Comparison of ENCODE assay signal across 1 cellular context in the genomic region with DNA sequence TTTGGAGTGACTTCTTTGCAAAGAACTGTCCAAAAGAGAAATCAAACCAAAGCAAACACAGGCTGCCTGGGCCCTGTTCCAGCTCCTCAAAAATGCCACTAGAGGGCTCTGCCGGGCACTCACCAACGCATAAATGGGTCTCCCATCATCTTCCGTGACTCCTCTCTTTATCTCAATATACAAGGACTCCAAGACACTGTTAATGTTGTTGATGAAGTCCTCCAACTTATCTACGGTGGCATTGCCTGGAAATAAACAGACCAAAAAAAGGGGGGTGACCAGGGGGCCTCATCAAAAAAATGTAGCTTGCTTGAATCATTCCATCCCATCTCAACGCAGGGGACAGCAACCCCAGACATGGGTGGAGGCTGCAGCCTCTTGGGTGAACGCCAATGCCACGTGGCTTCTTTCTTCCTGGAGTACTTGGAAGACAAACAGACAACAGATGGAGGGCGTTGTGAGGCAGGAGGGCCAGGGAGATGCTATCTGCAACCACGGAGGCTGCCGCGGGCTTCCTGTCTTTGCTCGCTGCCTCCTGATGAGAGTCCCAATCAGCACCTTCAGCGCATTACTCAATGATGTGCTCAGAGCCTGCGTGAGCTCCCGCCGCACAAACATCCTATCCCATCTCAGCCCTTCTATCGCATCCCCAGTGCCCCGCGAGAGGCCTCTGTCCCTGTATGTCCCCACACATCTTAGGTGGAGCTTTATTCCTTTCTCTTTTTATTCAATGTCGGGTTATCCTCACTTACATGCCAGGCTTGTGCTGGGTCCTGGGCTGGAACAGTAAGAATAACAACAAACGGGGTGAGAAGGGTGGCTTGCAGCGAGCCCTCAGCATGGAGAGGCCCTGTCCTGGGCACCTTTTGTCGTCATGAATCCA.
TF ChIP-seq lines count a peak whose summit lies in the region.

No MANE protein-coding gene starts in this region.

TF ChIP-seq in K562, 482 proteins besides CTCF, POLR2A, EP300 and RAD21 (continued from another document):
- TF ChIP-seq ZNF76 (CRISPR knock-in tag; IDR thresholded peaks at IDR 0.05; ENCODE audit: borderline replicate concordance) (no peak), ARHGAP35 (IDR thresholded peaks at IDR 0.05; ENCODE audit: partially characterized antibody) (no peak), MCM2 (IDR thresholded peaks at IDR 0.05; ENCODE audit: low read depth) (no peak), NEUROD1 (IDR thresholded peaks at IDR 0.05; ENCODE audit: borderline replicate concordance, low read depth, low read length, partially characterized antibody) (peak; percentile 65), TEAD2 (tag; IDR thresholded peaks at IDR 0.05) (no peak), E4F1 (CRISPR knock-in tag; IDR thresholded peaks at IDR 0.05; ENCODE audit: borderline replicate concordance) (no peak), ZNF282 (CRISPR knock-in tag; IDR thresholded peaks at IDR 0.05) (no peak), NR4A1 (CRISPR knock-in tag; IDR thresholded peaks at IDR 0.05) (no peak), NR4A1 (tag; IDR thresholded peaks at IDR 0.05) (no peak), MEF2A (IDR thresholded peaks at IDR 0.05; ENCODE audit: control insufficient read depth, low read depth, low read length) (no peak), PCBP2 (IDR thresholded peaks at IDR 0.05; ENCODE audit: low read depth, low read length, poor library complexity, severe bottlenecking) (no peak), EWSR1 (IDR thresholded peaks at IDR 0.05; ENCODE audit: borderline replicate concordance, low read depth, partially characterized antibody) (no peak), WHSC1 (IDR thresholded peaks at IDR 0.05; ENCODE audit: low read length) (no peak), CBFA2T2 (conservative IDR thresholded peaks at IDR 0.05) (peak; percentile 32; the same call in 1 of the 2 replicates), ZNF263 (CRISPR knock-in tag; IDR thresholded peaks at IDR 0.05; ENCODE audit: borderline replicate concordance) (peak; percentile 15; the same call in 1 of the 2 replicates), HCFC1 (IDR thresholded peaks at IDR 0.05; ENCODE audit: low read depth, low read length) (no peak)
